Comparison of ENCODE assay signal across 14 cellular contexts in genomic region chr14:68269136-68269535, GRCh38.
DNase-seq lines count a peak whose midpoint lies in the region; ATAC-seq and TF ChIP-seq lines count a peak whose summit lies in the region.
"Had no signal": no experiment of that assay in that cellular context is flagged by ENCODE, and none has a peak within 500 bp of the region (broad histone marks: within the 10 kb centered on the region; RNA-seq: fewer than 3 reads in every experiment).

No MANE protein-coding gene starts in this region.

- POLR2A ChIA-PET in PC-9 (lab: Charles Lee; ENCODE audit: unreplicated experiment), result no interaction called here

- no peaks in the 10 kb centered on the region for H3K36me3 Mint-ChIP-seq in activated T-cell treated with anti-CD3 and anti-CD28 coated beads, Interleukin-2, amount 50 U/mL, for 24 hours (ENCODE audit: low read depth)
- H3K36me3 Mint-ChIP-seq in activated naive CD8-positive, alpha-beta T cell treated with anti-CD3 and anti-CD28 coated beads, Interleukin-2, amount 50 U/mL, for 24 hours (ENCODE audit: low read depth), result peaks cover 3% of the 10 kb centered on the region

- TF ChIP-seq CTCF in upper lobe of left lung (IDR thresholded peaks at IDR 0.05) (no peak), GM20000 (IDR thresholded peaks at IDR 0.05; ENCODE audit: extremely low read depth, missing control alignments) (no peak), PC-9 (conservative IDR thresholded peaks at IDR 0.05) (no peak)

- BruUV-seq in PC-9 (replicated peaks; lab: Mats Ljungman, UMichigan), result no TSS peak

- CTCF ChIA-PET in PC-9 (lab: Charles Lee), result no interaction called here

- H3K36me3 ChIP-seq in muscle layer of colon (ENCODE audit: insufficient read depth, low read length) (no peaks in the 10 kb centered on the region), upper lobe of left lung (no peaks in the 10 kb centered on the region), PC-9 (ENCODE audit: low read depth) (no peaks in the 10 kb centered on the region)
- H3K36me3 ChIP-seq: SJSA1 had no signal

- no peak for TF ChIP-seq EP300 in upper lobe of left lung (IDR thresholded peaks at IDR 0.05)

- H3K4me3 ChIP-seq in muscle layer of colon (ENCODE audit: low read depth in 1 of 2, low read length in 2 of 2) (no peak overlapping the region), upper lobe of left lung (no peak overlapping the region), PC-9 (no peak overlapping the region)
- H3K4me3 ChIP-seq: K562, SJSA1, testis had no signal

- H2AFZ ChIP-seq in PC-9, result no peak overlapping the region

- ATAC-seq in activated naive CD8-positive, alpha-beta T cell treated with anti-CD3 and anti-CD28 coated beads, Interleukin-2, amount 50 U/mL, for 24 hours, result peak; percentile 70
- peak in 1 of 2 donors; percentile 41 for ATAC-seq in upper lobe of left lung (ENCODE audit: low FRiP score in 2 of 2)
- ATAC-seq: K562 had no signal

- H3F3A ChIP-seq in PC-9 (ENCODE audit: insufficient read depth, low read depth), result no peaks in the 10 kb centered on the region; the same call in 1 of the 2 replicates

- TF ChIP-seq POLR2A in upper lobe of left lung (IDR thresholded peaks at IDR 0.05), result no peak

- peaks cover 40% of the 10 kb centered on the region for H3K4me1 Mint-ChIP-seq in activated T-cell treated with anti-CD3 and anti-CD28 coated beads, Interleukin-2, amount 50 U/mL, for 24 hours (ENCODE audit: low read depth)
- H3K4me1 Mint-ChIP-seq in activated naive CD8-positive, alpha-beta T cell treated with anti-CD3 and anti-CD28 coated beads, Interleukin-2, amount 50 U/mL, for 24 hours, result peaks cover 58% of the 10 kb centered on the region

- H3K4me1 ChIP-seq in muscle layer of colon (ENCODE audit: insufficient read depth, low read length) (peaks cover 52% of the 10 kb centered on the region), upper lobe of left lung (peaks cover 16 to 26% (median 23%) of the 10 kb centered on the region in 4 donors), PC-9 (replicated peaks; ENCODE audit: insufficient read depth) (no peaks in the 10 kb centered on the region)
- H3K4me1 ChIP-seq: SJSA1, testis had no signal

- H3K9me3 Mint-ChIP-seq in activated T-cell treated with anti-CD3 and anti-CD28 coated beads, Interleukin-2, amount 50 U/mL, for 24 hours, result no peaks in the 10 kb centered on the region
- H3K9me3 Mint-ChIP-seq in activated naive CD8-positive, alpha-beta T cell treated with anti-CD3 and anti-CD28 coated beads, Interleukin-2, amount 50 U/mL, for 24 hours, result no peaks in the 10 kb centered on the region
- H3K9me3 Mint-ChIP-seq: activated CD4-positive, alpha-beta T cell treated with anti-CD3 and anti-CD28 coated beads, Interleukin-2, amount 10 ng/mL, durations not matched to agents 7 days and 5 days; neural crest cell had no signal

- H3K27me3 Mint-ChIP-seq in activated T-cell treated with anti-CD3 and anti-CD28 coated beads, Interleukin-2, amount 50 U/mL, for 24 hours, result no peaks in the 10 kb centered on the region
- no peaks in the 10 kb centered on the region for H3K27me3 Mint-ChIP-seq in activated naive CD8-positive, alpha-beta T cell treated with anti-CD3 and anti-CD28 coated beads, Interleukin-2, amount 50 U/mL, for 24 hours
- H3K27me3 Mint-ChIP-seq: activated CD4-positive, alpha-beta T cell treated with anti-CD3 and anti-CD28 coated beads, Interleukin-2, amount 10 ng/mL, durations not matched to agents 7 days and 5 days had no signal

- H3K27ac Mint-ChIP-seq in activated T-cell treated with anti-CD3 and anti-CD28 coated beads, Interleukin-2, amount 50 U/mL, for 24 hours, result peak overlapping the region; percentile 12
- H3K27ac Mint-ChIP-seq in activated naive CD8-positive, alpha-beta T cell treated with anti-CD3 and anti-CD28 coated beads, Interleukin-2, amount 50 U/mL, for 24 hours, result peak overlapping the region; percentile 80
- H3K27ac Mint-ChIP-seq: activated CD4-positive, alpha-beta T cell treated with anti-CD3 and anti-CD28 coated beads, Interleukin-2, amount 10 ng/mL, durations not matched to agents 7 days and 5 days had no signal

- H3K9me2 ChIP-seq in PC-9 (ENCODE audit: insufficient read depth), result no peaks in the 10 kb centered on the region

- no peaks in the 10 kb centered on the region for H3K9me3 ChIP-seq in muscle layer of colon (ENCODE audit: low read length)
- no peaks in the 10 kb centered on the region for H3K9me3 ChIP-seq in upper lobe of left lung
- H3K9me3 ChIP-seq in PC-9 (ENCODE audit: insufficient read depth, low read depth), result no peaks in the 10 kb centered on the region
- H3K9me3 ChIP-seq: SJSA1, testis had no signal

- H3K9ac ChIP-seq in muscle layer of colon (ENCODE audit: low read length), result no peak overlapping the region

- DNase-seq in activated T-cell treated with anti-CD3 and anti-CD28 coated beads, Interleukin-2, amount 50 U/mL, for 24 hours, result no peak
- no peak for DNase-seq in activated T-cell treated with anti-CD3 and anti-CD28 coated beads, Interleukin-2, amount 50 U/mL, for 1 hour
- DNase-seq in activated naive CD8-positive, alpha-beta T cell treated with anti-CD3 and anti-CD28 coated beads, Interleukin-2, amount 50 U/mL, for 24 hours, result no peak
- DNase-seq in upper lobe of left lung, result no peak
- no peak for DNase-seq in NK-92 (lab: John Stamatoyannopoulos, UW; ENCODE audit: unreplicated experiment)
- no peak for DNase-seq in GM20000 (ENCODE audit: low spot score)
- DNase-seq in PC-9, result no peak
- DNase-seq: activated CD4-positive, alpha-beta T cell treated with anti-CD3 and anti-CD28 coated beads, Interleukin-2, amount 10 ng/mL, durations not matched to agents 7 days and 5 days; stimulated activated CD4-positive, alpha-beta T cell treated with anti-CD3 and anti-CD28 coated beads, Interleukin-2, amount 100 ng/mL, for 48 hours; testis had no signal

- peak overlapping the region; percentile 67 for H3K27ac ChIP-seq in muscle layer of colon (ENCODE audit: low read depth, low read length)
- H3K27ac ChIP-seq in upper lobe of left lung, result peak overlapping the region; percentile 21 to 68 (median 66)
- no peak overlapping the region for H3K27ac ChIP-seq in PC-9
- H3K27ac ChIP-seq: SJSA1 had no signal

- WGBS in upper lobe of left lung, 2 donors, result 82 to 87% methylated on average over 4 of the region's 4 CpGs

- H3K27me3 ChIP-seq in muscle layer of colon (ENCODE audit: control insufficient read depth in 1 of 2, insufficient read depth in 2 of 2, low read length in 2 of 2) (no peaks in the 10 kb centered on the region), upper lobe of left lung (no peaks in the 10 kb centered on the region), PC-9 (ENCODE audit: insufficient read depth, low read depth) (no peaks in the 10 kb centered on the region)
- H3K27me3 ChIP-seq: SJSA1, testis had no signal

- no peaks in the 10 kb centered on the region for H3K79me2 ChIP-seq in PC-9 (ENCODE audit: low read depth)

- H4K20me1 ChIP-seq in PC-9 (ENCODE audit: insufficient read depth), result no peaks in the 10 kb centered on the region

- H3K4me3 Mint-ChIP-seq in activated T-cell treated with anti-CD3 and anti-CD28 coated beads, Interleukin-2, amount 50 U/mL, for 24 hours, result no peak overlapping the region
- no peak overlapping the region for H3K4me3 Mint-ChIP-seq in activated naive CD8-positive, alpha-beta T cell treated with anti-CD3 and anti-CD28 coated beads, Interleukin-2, amount 50 U/mL, for 24 hours
- H3K4me3 Mint-ChIP-seq: activated CD4-positive, alpha-beta T cell treated with anti-CD3 and anti-CD28 coated beads, Interleukin-2, amount 10 ng/mL, durations not matched to agents 7 days and 5 days; neural crest cell had no signal

- intact Hi-C loops in PC-9 (cut with micrococcal nuclease; ENCODE audit: unreplicated experiment), result no loop called here

- H3K4me2 ChIP-seq in PC-9, result no peak overlapping the region
